Comparison of ENCODE assay signal across 24 cellular contexts in genomic region chr5:142293486-142293885, GRCh38. TPM values are rescaled to one million over a fixed set of nuclear protein-coding genes. Genes with fewer than 3 reads are reported as not detected.
A peak's percentile ranks its signal among the peaks of the same experiment; 100 is the strongest.
DNase-seq lines count a peak whose midpoint lies in the region; ATAC-seq and TF ChIP-seq lines count a peak whose summit lies in the region.
"Had no signal": no experiment of that assay in that cellular context is flagged by ENCODE, and none has a peak within 500 bp of the region (broad histone marks: within the 10 kb centered on the region; RNA-seq: fewer than 3 reads in every experiment).

No MANE protein-coding gene starts in this region.

- no peak overlapping the region for H2AFZ ChIP-seq in mammary epithelial cell (ENCODE audit: low read depth, low read length)
- no peak overlapping the region for H2AFZ ChIP-seq in trophoblast cell (ENCODE audit: insufficient read depth, low read length, poor library complexity)

- no peaks in the 10 kb centered on the region for H3K36me3 ChIP-seq in mammary epithelial cell (ENCODE audit: insufficient read depth, low read length)
- peaks cover 11% of the 10 kb centered on the region for H3K36me3 ChIP-seq in SJSA1
- H3K36me3 ChIP-seq in trophoblast cell (ENCODE audit: control insufficient read depth in 1 of 2, insufficient read depth in 2 of 2, low read length in 2 of 2), result no peaks in the 10 kb centered on the region

- TF ChIP-seq CTCF in mammary epithelial cell (conservative IDR thresholded peaks at IDR 0.05 in 1 of 2, IDR thresholded peaks at IDR 0.05 in 1 of 2; ENCODE audit: extremely low read depth in 1 of 2, insufficient read depth in 1 of 2, low read depth in 1 of 2, low read length in 2 of 2) (no peak), MCF 10A (IDR thresholded peaks at IDR 0.05; ENCODE audit: unreplicated experiment) (no peak)

- H3K4me1 Mint-ChIP-seq in MCF 10A (ENCODE audit: insufficient read depth, unreplicated experiment), result peaks cover 5% of the 10 kb centered on the region
- H3K4me1 Mint-ChIP-seq: CD14-positive monocyte had no signal

- no peak overlapping the region for H3K4me2 ChIP-seq in mammary epithelial cell (ENCODE audit: insufficient read depth, low read depth, low read length)
- no peak overlapping the region for H3K4me2 ChIP-seq in trophoblast cell (ENCODE audit: low read length)
- H3K4me2 ChIP-seq: A549, KMS-11 had no signal

- intact Hi-C loops in mammary epithelial cell (cut with micrococcal nuclease) (no loop called here), MCF 10A (cut with micrococcal nuclease) (no loop called here)

- no TSS peak for BruUV-seq in mammary epithelial cell (replicated peaks; lab: Mats Ljungman, UMichigan)
- BruUV-seq in MCF 10A (replicated peaks; lab: Mats Ljungman, UMichigan), result no TSS peak

- H3K14ac ChIP-seq in trophoblast cell (ENCODE audit: low read length), result no peak overlapping the region

- no peak overlapping the region for H3K4me3 Mint-ChIP-seq in MCF 10A (ENCODE audit: unreplicated experiment)
- H3K4me3 Mint-ChIP-seq: CD14-positive monocyte, H9, type B pancreatic cell had no signal

- ATAC-seq in GM18868 (IDR thresholded peaks at IDR 0.05; ENCODE audit: unreplicated experiment) (no peak), HG02610 (IDR thresholded peaks at IDR 0.05; ENCODE audit: unreplicated experiment) (no peak)
- ATAC-seq: A549; activated CD4-positive, CD25-positive, alpha-beta regulatory T cell treated with anti-CD3 and anti-CD28 coated beads, Interleukin-2, amount 50 U/mL, for 24 hours; left colon; sciatic nerve had no signal

- H4K91ac ChIP-seq in trophoblast cell (ENCODE audit: low read depth, low read length), result no peak overlapping the region

- H4K20me1 ChIP-seq in mammary epithelial cell (ENCODE audit: insufficient read depth, low read length), result no peaks in the 10 kb centered on the region

- 79% methylated on average over 5 of the region's 5 CpGs for WGBS in mammary epithelial cell (ENCODE audit: low coverage, missing lambda C conversion rate)
- WGBS in trophoblast cell (ENCODE audit: extremely low coverage, insufficient coverage, insufficient read length), result no CpG with 5 or more reads among the region's 5 CpGs

- no peaks in the 10 kb centered on the region for H3K9me3 Mint-ChIP-seq in MCF 10A (ENCODE audit: unreplicated experiment)
- H3K9me3 Mint-ChIP-seq: H9, type B pancreatic cell had no signal

- H2AK5ac ChIP-seq in trophoblast cell (ENCODE audit: low read length), result no peak overlapping the region

- no peak overlapping the region for H2BK120ac ChIP-seq in trophoblast cell (ENCODE audit: insufficient read depth, low read length, poor library complexity)

- H3K9ac ChIP-seq in mammary epithelial cell (ENCODE audit: insufficient read depth, low read length) (no peak overlapping the region), trophoblast cell (ENCODE audit: low read length) (no peak overlapping the region)
- H3K9ac ChIP-seq: KMS-11 had no signal

- DNase-seq in mammary epithelial cell (peak; percentile 11), MCF 10A (ENCODE audit: unreplicated experiment) (no peak), SJSA1 (ENCODE audit: low read depth in 1 of 2, low spot score in 2 of 2) (no peak), epidermal melanocyte (ENCODE audit: insufficient read length, low spot score) (peak; percentile 3), trophoblast cell (no peak), caudate nucleus (lab: John Stamatoyannopoulos, UW) (no peak)
- DNase-seq: cerebellar nuclear complex; DMS153; H9; left colon; NCI-H1105; NCI-H524 treated with DMSO at 0.1 percent for 48 hours; occipital lobe; SIG-M5; stimulated activated naive CD4-positive, alpha-beta T cell treated with Interleukin-2 at 50 U/mL for 16 hours; T-helper 2 cell had no signal

- H3K27ac ChIP-seq in mammary epithelial cell (ENCODE audit: insufficient read depth, low read depth, low read length) (no peak overlapping the region), SJSA1 (peak overlapping the region; percentile 62), trophoblast cell (ENCODE audit: low read depth, low read length) (no peak overlapping the region), caudate nucleus (ENCODE audit: low read depth, low read length) (no peak overlapping the region)
- H3K27ac ChIP-seq: A549, KMS-11 had no signal

- H3K79me2 ChIP-seq in mammary epithelial cell (ENCODE audit: insufficient read depth, low read length) (no peaks in the 10 kb centered on the region), trophoblast cell (ENCODE audit: control insufficient read depth, insufficient read depth, low read length, poor library complexity) (no peaks in the 10 kb centered on the region)

- no peak overlapping the region for H4K8ac ChIP-seq in trophoblast cell (ENCODE audit: low read depth, low read length)

- H3K79me1 ChIP-seq in trophoblast cell (ENCODE audit: low read length), result peaks cover 8% of the 10 kb centered on the region

- H3K36me3 Mint-ChIP-seq in MCF 10A (ENCODE audit: insufficient read depth, unreplicated experiment), result no peaks in the 10 kb centered on the region
- H3K36me3 Mint-ChIP-seq: CD14-positive monocyte, type B pancreatic cell had no signal

- H4K12ac ChIP-seq in trophoblast cell (ENCODE audit: low read depth, low read length), result no peak overlapping the region

- H3K18ac ChIP-seq in trophoblast cell (ENCODE audit: low read length), result no peak overlapping the region

- no peak overlapping the region for H3K27ac Mint-ChIP-seq in MCF 10A (ENCODE audit: low read depth, unreplicated experiment)

- H3K9me3 ChIP-seq in mammary epithelial cell (replicated peaks; ENCODE audit: insufficient read depth, low read length) (no peaks in the 10 kb centered on the region), SJSA1 (replicated peaks) (no peaks in the 10 kb centered on the region), trophoblast cell (ENCODE audit: insufficient read depth, low read depth, low read length) (no peaks in the 10 kb centered on the region)
- H3K9me3 ChIP-seq: A549 had no signal

- no peak overlapping the region for H3K23ac ChIP-seq in trophoblast cell (ENCODE audit: low read length)

- in situ Hi-C loops in mammary epithelial cell (cut with MboI; ENCODE audit: low sequenced_read_pairs in 2 of 2), result no loop called here

- H3K27me3 ChIP-seq in mammary epithelial cell (ENCODE audit: insufficient read depth, low read length), result no peaks in the 10 kb centered on the region
- no peaks in the 10 kb centered on the region for H3K27me3 ChIP-seq in SJSA1 (replicated peaks)
- no peaks in the 10 kb centered on the region for H3K27me3 ChIP-seq in trophoblast cell (ENCODE audit: insufficient read depth, low read length)

- no peak overlapping the region for H3K4me3 ChIP-seq in mammary epithelial cell (replicated peaks in 1 of 3; ENCODE audit: insufficient read depth in 1 of 3, low read depth in 2 of 3, low read length in 3 of 3)
- H3K4me3 ChIP-seq in SJSA1, result no peak overlapping the region
- no peak overlapping the region for H3K4me3 ChIP-seq in trophoblast cell (ENCODE audit: low read depth, low read length)
- H3K4me3 ChIP-seq: A549 had no signal

- POLR2A ChIA-PET in MCF 10A (lab: Yijun Ruan, JAX), result no interaction called here

- CTCF ChIA-PET in mammary epithelial cell (lab: Charles Lee; ENCODE audit: low non-redundant PET) (no interaction called here), MCF 10A (lab: Yijun Ruan, JAX) (no interaction called here)

- peak overlapping the region; percentile 12 for H2BK5ac ChIP-seq in trophoblast cell (ENCODE audit: low read depth, low read length, poor library complexity)

- dilution Hi-C loops in mammary epithelial cell (cut with HindIII; ENCODE audit: low sequenced_read_pairs), result no loop called here

- no peak overlapping the region for H2BK12ac ChIP-seq in trophoblast cell (ENCODE audit: low read length)

- H3K27me3 Mint-ChIP-seq in MCF 10A (ENCODE audit: insufficient read depth, unreplicated experiment), result no peaks in the 10 kb centered on the region

- no peak overlapping the region for H3K4ac ChIP-seq in trophoblast cell (ENCODE audit: low read depth, low read length)

- H3K4me1 ChIP-seq in mammary epithelial cell (ENCODE audit: insufficient read depth, low read length), result peaks cover 5% of the 10 kb centered on the region
- H3K4me1 ChIP-seq in SJSA1 (replicated peaks), result peaks cover 87% of the 10 kb centered on the region
- peaks cover 17 to 30% of the 10 kb centered on the region in 2 experiments for H3K4me1 ChIP-seq in trophoblast cell (ENCODE audit: control insufficient read depth in 1 of 2, insufficient read depth in 2 of 2, low read length in 2 of 2)
- H3K4me1 ChIP-seq: A549 had no signal

RNA-seq across cellular contexts. Expression of gene SPRY4, which starts 31.3 kb away (rescaled TPM):
- total RNA-seq in mammary epithelial cell (10 to 100 TPM; 11.5 to 40.7 TPM), MCF 10A (2022) (34.5 and 41.9 TPM in 2 replicates)
- 12.0 TPM for polyA plus RNA-seq in mammary epithelial cell
- polyA minus RNA-seq in mammary epithelial cell, result 59.3 TPM
- total RNA-seq in SJSA1 (2014; rRNA removed; shearing (Covaris generic)), result 40.5 and 44.5 TPM in 2 replicates
- 39.3 and 41.0 TPM in 2 replicates for polyA plus RNA-seq in trophoblast cell (2013)
- polyA plus RNA-seq: CD14-positive monocyte had no signal

Comparison
In these comparisons a context has a peak if more than half of its experiments do, and no peak if none do; other contexts are left out.
1. DNase-seq: peak in mammary epithelial cell (single experiment) and epidermal melanocyte (single experiment); none in MCF 10A (single experiment), SJSA1 (0 of 2), trophoblast cell (0 of 2) and caudate nucleus (0 of 61).